In genomic region chr11:46700251-46701077, GRCh38 we compare ENCODE assay signal across 1 cellular context.
TF ChIP-seq lines count a peak whose summit lies in the region.

ARHGAP1 (minus strand) TSS chr11:46700619; CDS start chr11:46696107, 4,512 bp downstream.
ZNF408 (plus strand) TSS chr11:46701031; CDS start chr11:46701048, 17 bp downstream.

TF ChIP-seq in H1, 55 proteins besides CTCF, POLR2A, EP300 and RAD21 (continued from another document):
- TF ChIP-seq ATF2 (IDR thresholded peaks at IDR 0.05; ENCODE audit: low read length) (0 out of 2 replicates have a peak, but pooled peaks have one; percentile 56), ZNF274 (IDR thresholded peaks at IDR 0.05; ENCODE audit: borderline replicate concordance, extremely low read depth, low read length) (no peak), SIX5 (IDR thresholded peaks at IDR 0.05; ENCODE audit: low read depth, low read length) (no peak), SIRT6 (IDR thresholded peaks at IDR 0.05; ENCODE audit: low read length) (no peak), MAX (IDR thresholded peaks at IDR 0.05) (peak; percentile 73), POLR2AphosphoS5 (IDR thresholded peaks at IDR 0.05; ENCODE audit: low read depth, low read length) (peak; percentile 40; the same call in 1 of the 2 replicates), SRF (IDR thresholded peaks at IDR 0.05; ENCODE audit: low read depth, low read length) (peak; percentile 96), E2F6 (IDR thresholded peaks at IDR 0.05) (peak; percentile 45; the same call in 1 of the 2 replicates), EGR1 (IDR thresholded peaks at IDR 0.05; ENCODE audit: borderline replicate concordance, low read depth, low read length) (no peak), JUN (IDR thresholded peaks at IDR 0.05; ENCODE audit: low read depth, low read length) (no peak), CTBP2 (IDR thresholded peaks at IDR 0.05; ENCODE audit: borderline replicate concordance, insufficient read depth, insufficient read length, low read length) (no peak), CREB1 (IDR thresholded peaks at IDR 0.05) (peak; percentile 75), SP2 (IDR thresholded peaks at IDR 0.05; ENCODE audit: low read length) (no peak), TBP (IDR thresholded peaks at IDR 0.05; ENCODE audit: low read depth, low read length) (peak; percentile 65), HDAC2 (IDR thresholded peaks at IDR 0.05; ENCODE audit: borderline replicate concordance in 1 of 2, low read depth in 2 of 2, low read length in 2 of 2) (peak in 1 of 2 experiments; percentile 89; a peak in 2 of 4 replicates), BCL11A (IDR thresholded peaks at IDR 0.05; ENCODE audit: low read depth in 2 of 2, low read length in 2 of 2) (no peak), JUND (IDR thresholded peaks at IDR 0.05; ENCODE audit: low read length) (no peak), SAP30 (IDR thresholded peaks at IDR 0.05; ENCODE audit: insufficient read depth, insufficient replicate concordance, low read length) (peak; percentile 86), ASH2L (IDR thresholded peaks at IDR 0.05; ENCODE audit: low read length) (peak; percentile 96), TEAD4 (IDR thresholded peaks at IDR 0.05; ENCODE audit: low read depth, low read length) (peak; percentile 31; the same call in 1 of the 2 replicates), CBX8 (IDR thresholded peaks at IDR 0.05; ENCODE audit: borderline replicate concordance, low read depth, low read length) (no peak), CBX5 (IDR thresholded peaks at IDR 0.05; ENCODE audit: low read depth, low read length) (no peak), PHF8 (conservative IDR thresholded peaks at IDR 0.05; ENCODE audit: low read depth, low read length) (peak; percentile 55; the same call in 1 of the 2 replicates), MAFK (IDR thresholded peaks at IDR 0.05; ENCODE audit: low read depth, low read length) (no peak), NANOG (IDR thresholded peaks at IDR 0.05; ENCODE audit: insufficient read depth, low read depth, low read length, poor library complexity, severe bottlenecking) (no peak), RFX5 (IDR thresholded peaks at IDR 0.05; ENCODE audit: borderline replicate concordance, low read depth, low read length) (no peak), TAF7 (optimal IDR thresholded peaks at IDR 0.05; ENCODE audit: borderline replicate concordance, low read depth, low read length) (peak; percentile 91), RNF2 (IDR thresholded peaks at IDR 0.05; ENCODE audit: borderline replicate concordance, low read depth, low read length, missing control alignments, poor library complexity, severe bottlenecking) (no peak), BACH1 (IDR thresholded peaks at IDR 0.05; ENCODE audit: low read length) (no peak), NRF1 (IDR thresholded peaks at IDR 0.05; ENCODE audit: low read depth, low read length) (no peak), HDAC6 (IDR thresholded peaks at IDR 0.05; ENCODE audit: low read depth, low read length) (no peak), ATF3 (IDR thresholded peaks at IDR 0.05; ENCODE audit: insufficient read depth, low read depth, low read length) (no peak), TAF1 (IDR thresholded peaks at IDR 0.05; ENCODE audit: low read depth, low read length) (peak; percentile 85), CHD7 (IDR thresholded peaks at IDR 0.05; ENCODE audit: insufficient replicate concordance, low read length) (no peak), SIN3A (conservative IDR thresholded peaks at IDR 0.05 in 1 of 2, IDR thresholded peaks at IDR 0.05 in 1 of 2; ENCODE audit: low read depth in 1 of 2, low read length in 2 of 2) (peak; percentile 20 to 83; a peak in 2 of 4 replicates), KDM1A (IDR thresholded peaks at IDR 0.05; ENCODE audit: borderline replicate concordance, low read length) (no peak)
TF ChIP-seq in H1: peak in this region for 21.
